ENCODE assay signal across 22 cellular contexts in the genomic region with DNA sequence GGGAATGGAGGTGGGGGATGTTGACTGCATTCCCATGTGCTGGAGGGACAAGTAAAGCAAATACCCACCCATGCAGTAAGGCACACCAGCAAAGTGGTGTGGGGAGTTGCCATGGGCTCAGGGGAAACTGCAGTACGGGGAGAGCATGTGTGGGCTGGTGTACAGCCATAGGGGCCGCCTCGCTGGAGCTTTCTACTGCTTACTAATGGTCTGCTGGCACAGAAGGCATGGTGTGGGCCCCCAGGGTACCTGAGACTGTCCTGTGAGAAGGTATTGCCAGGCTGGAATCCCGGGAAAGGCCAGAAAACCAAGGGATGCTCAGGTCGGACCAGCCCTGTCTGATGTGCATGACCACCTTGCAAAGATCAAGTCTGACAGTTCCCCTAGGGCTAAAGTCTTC.
"Had no signal": no experiment of that assay in that cellular context is flagged by ENCODE, and none has a peak within 500 bp of the region (broad histone marks: within the 10 kb centered on the region; RNA-seq: fewer than 3 reads in every experiment).

No MANE protein-coding gene starts in this region.

- H3K9me3 ChIP-seq: colonic mucosa, esophagus muscularis mucosa, esophagus squamous epithelium, gastroesophageal sphincter had no signal

- H3K27ac ChIP-seq: colonic mucosa, coronary artery, dorsolateral prefrontal cortex, epithelial cell of prostate, esophagus muscularis mucosa, esophagus squamous epithelium, foreskin keratinocyte, gastrocnemius medialis, gastroesophageal sphincter had no signal

- H3K36me3 ChIP-seq: colonic mucosa, esophagus muscularis mucosa, esophagus squamous epithelium, gastrocnemius medialis, gastroesophageal sphincter had no signal

- DNase-seq: cerebellar nuclear complex; colonic mucosa; cortex of kidney; dermis blood vessel endothelial cell; dorsolateral prefrontal cortex; effector CD4-positive, alpha-beta T cell; effector CD8-positive, alpha-beta T cell; effector memory CD4-positive, alpha-beta T cell; effector memory CD8-positive, alpha-beta T cell; endodermal cell; erythroblast; esophagus squamous epithelium; foreskin fibroblast; foreskin keratinocyte; foreskin melanocyte; gastrocnemius medialis; glutamatergic neuron had no signal

- H3K4me1 ChIP-seq: colonic mucosa, esophagus muscularis mucosa, esophagus squamous epithelium, foreskin keratinocyte, gastrocnemius medialis, gastroesophageal sphincter had no signal

- ATAC-seq: effector memory CD8-positive, alpha-beta T cell; esophagus mucosa; foreskin keratinocyte; gastrocnemius medialis; gastroesophageal sphincter had no signal

- H3K4me3 ChIP-seq: colonic mucosa, coronary artery, dorsolateral prefrontal cortex, esophagus muscularis mucosa, esophagus squamous epithelium, gastrocnemius medialis, gastroesophageal sphincter had no signal

- H3K27me3 ChIP-seq: colonic mucosa, esophagus muscularis mucosa, esophagus squamous epithelium, foreskin keratinocyte, gastrocnemius medialis, gastroesophageal sphincter had no signal
